Comparison of ENCODE assay signal across 8 cellular contexts in the genomic region with DNA sequence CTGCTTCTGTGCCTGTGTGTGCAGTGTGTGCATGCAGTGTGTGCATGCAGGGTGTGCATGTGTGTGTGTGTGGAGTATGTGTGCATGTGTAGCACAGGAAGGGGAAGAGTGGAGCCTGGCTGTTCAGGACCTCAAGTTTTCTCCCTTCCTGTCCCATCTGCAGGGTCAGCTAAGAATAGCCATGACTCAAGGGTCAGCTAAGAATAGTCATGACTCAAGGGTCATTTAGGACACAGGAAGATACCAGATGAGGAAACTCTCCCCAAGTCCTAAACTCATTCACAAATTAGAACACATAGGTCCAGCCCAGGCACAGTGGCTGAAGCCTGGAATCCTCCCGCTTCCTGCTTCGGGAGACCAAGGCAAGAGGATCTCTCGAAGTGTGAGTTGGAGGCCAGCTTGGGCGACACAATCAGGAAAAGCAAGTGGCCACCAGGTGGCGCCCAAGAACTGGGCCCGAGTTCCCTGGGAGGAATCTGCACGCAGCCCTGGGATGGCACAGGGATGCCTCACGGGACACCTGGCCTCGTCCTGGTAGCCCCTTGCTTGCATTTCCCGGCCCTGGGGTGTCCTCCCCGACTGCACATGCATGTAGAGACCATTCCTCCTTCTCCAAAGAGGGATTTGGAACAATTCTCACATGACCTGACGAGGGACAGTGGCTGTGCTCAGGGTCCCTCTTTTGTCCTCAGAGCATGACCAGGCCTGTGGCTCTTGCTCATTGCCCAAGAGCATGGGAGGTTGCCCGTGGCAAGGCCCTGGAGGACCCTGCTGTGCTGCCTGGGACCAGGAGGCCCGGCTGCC. TPM values are rescaled to one million over a fixed set of nuclear protein-coding genes. Genes with fewer than 3 reads are reported as not detected.
DNase-seq lines count a peak whose midpoint lies in the region; ATAC-seq and TF ChIP-seq lines count a peak whose summit lies in the region.

No MANE protein-coding gene starts in this region.

- H3K27me3 ChIP-seq in NT2/D1 (ENCODE audit: insufficient read depth, insufficient read length): no peaks in the 10 kb centered on the region
- no peaks in the 10 kb centered on the region for H3K27me3 ChIP-seq in fibroblast of lung (ENCODE audit: control insufficient read depth, insufficient read depth, low read length)
- H3K27me3 ChIP-seq in ovary: no peaks in the 10 kb centered on the region
- no peaks in the 10 kb centered on the region for H3K27me3 ChIP-seq in upper lobe of left lung

- H3K4me1 ChIP-seq in NT2/D1 (ENCODE audit: insufficient read depth, insufficient read length): no peaks in the 10 kb centered on the region
- H3K4me1 ChIP-seq in fibroblast of lung (ENCODE audit: control insufficient read depth, extremely low read depth, insufficient read depth, low read length): peaks cover 6% of the 10 kb centered on the region
- peaks cover 1% of the 10 kb centered on the region for H3K4me1 ChIP-seq in ovary (ENCODE audit: insufficient read depth)
- H3K4me1 ChIP-seq in upper lobe of left lung: peaks cover 0 to 6% (median 2%) of the 10 kb centered on the region in 4 donors

- H2AFZ ChIP-seq in fibroblast of lung (ENCODE audit: low read length): no peak overlapping the region

- no peaks in the 10 kb centered on the region for H3K36me3 ChIP-seq in NT2/D1 (ENCODE audit: insufficient read depth, insufficient read length, low read length)
- H3K36me3 ChIP-seq in fibroblast of lung (ENCODE audit: control insufficient read depth, insufficient read depth, low read length): no peaks in the 10 kb centered on the region
- H3K36me3 ChIP-seq in ovary: no peaks in the 10 kb centered on the region
- H3K36me3 ChIP-seq in upper lobe of left lung: no peaks in the 10 kb centered on the region

- no peaks in the 10 kb centered on the region for H3K79me2 ChIP-seq in fibroblast of lung (ENCODE audit: control insufficient read depth, insufficient read depth, low read length)

- intact Hi-C loops in ovary (cut with DNase I): no loop called here

- 55 to 65% (median 56%) methylated on average over 14 of the region's 14 CpGs for WGBS in ovary, 3 donors
- 58 to 75% methylated on average over 4 to 14 of the region's 14 CpGs for WGBS in upper lobe of left lung, 2 donors

- H3K9me3 ChIP-seq in NT2/D1 (ENCODE audit: insufficient read depth, low read length) (peaks cover 20% of the 10 kb centered on the region; the same call in 1 of the 2 replicates), fibroblast of lung (ENCODE audit: control insufficient read depth, insufficient read depth, low read depth, low read length) (no peaks in the 10 kb centered on the region), ovary (no peaks in the 10 kb centered on the region), upper lobe of left lung (no peaks in the 10 kb centered on the region)

- TF ChIP-seq POLR2A in ovary (IDR thresholded peaks at IDR 0.05): no peak
- no peak for TF ChIP-seq POLR2A in upper lobe of left lung (IDR thresholded peaks at IDR 0.05)

- DNase-seq in NCI-H2107 (lab: John Stamatoyannopoulos, UW) (peak; percentile 33), NCI-H2107 treated with DMSO at 0.1 percent for 48 hours (lab: John Stamatoyannopoulos, UW; ENCODE audit: unreplicated experiment) (no peak), NT2/D1 (ENCODE audit: low read depth, low spot score) (peak; percentile 64), fibroblast of lung (ENCODE audit: low read depth in 2 of 2) (peak; percentile 31 to 58), ovary (peak; percentile 32 to 67 (median 58)), upper lobe of left lung (peak; percentile 48 to 75)
- peak; percentile 69 for DNase-seq in activated CD8-positive, alpha-beta memory T cell treated with anti-CD3 and anti-CD28 coated beads, Interleukin-2, amount 50 U/mL, for 4 hours

- H4K20me1 ChIP-seq in fibroblast of lung (ENCODE audit: control insufficient read depth, extremely low read depth, insufficient read depth, low read length): no peaks in the 10 kb centered on the region

- TF ChIP-seq CTCF in fibroblast of lung (conservative IDR thresholded peaks at IDR 0.05 in 1 of 2, IDR thresholded peaks at IDR 0.05 in 1 of 2; ENCODE audit: low read depth in 1 of 2, low read length in 2 of 2) (peak; percentile 45 to 67), ovary (IDR thresholded peaks at IDR 0.05) (peak in 2 of 3 donors; percentile 25 to 33), upper lobe of left lung (IDR thresholded peaks at IDR 0.05) (peak; percentile 53 to 76 (median 69))

- H3K4me3 ChIP-seq in NT2/D1 (ENCODE audit: insufficient read length, low read depth) (no peak overlapping the region), fibroblast of lung (replicated peaks in 1 of 4; ENCODE audit: control extremely low read depth in 1 of 4, insufficient read depth in 1 of 4, low read depth in 3 of 4, low read length in 4 of 4) (no peak overlapping the region), ovary (no peak overlapping the region), upper lobe of left lung (no peak overlapping the region)

- H3K27ac ChIP-seq in fibroblast of lung (ENCODE audit: insufficient read depth, low read length) (no peak overlapping the region), ovary (no peak overlapping the region), upper lobe of left lung (no peak overlapping the region)

- ATAC-seq in HG02938 (IDR thresholded peaks at IDR 0.05; ENCODE audit: unreplicated experiment) (peak; percentile 53), upper lobe of left lung (ENCODE audit: low FRiP score in 2 of 2) (peak in 1 of 2 donors; percentile 66)

- H3K9ac ChIP-seq in NT2/D1 (ENCODE audit: insufficient read length, low read depth): no peak overlapping the region
- no peak overlapping the region for H3K9ac ChIP-seq in fibroblast of lung (ENCODE audit: insufficient read depth, low read length)

- no peak for TF ChIP-seq EP300 in ovary (IDR thresholded peaks at IDR 0.05)
- TF ChIP-seq EP300 in upper lobe of left lung (IDR thresholded peaks at IDR 0.05): no peak

- no peak overlapping the region for H3K4me2 ChIP-seq in fibroblast of lung (ENCODE audit: extremely low read depth, insufficient read depth, low read length)

RNA-seq across cellular contexts. Expression of a gene that starts 21.4 kb away (rescaled TPM):
- total RNA-seq in fibroblast of lung (44.9 and 70.7 TPM in 2 replicates), ovary (10 to 100 TPM; 28.0 to 52.1 (median 48.9) TPM), upper lobe of left lung (10 to 100 TPM; 27.2 to 67.6 (median 45.0) TPM)
- polyA plus RNA-seq in fibroblast of lung (52.1 and 73.8 TPM in 2 replicates), ovary (10 to 100 TPM; 33.9 to 44.0 TPM)
- 49.6 and 77.2 TPM in 2 replicates for polyA plus RNA-seq in fibroblast of lung (2012)
- 83.1 and 186 TPM in 2 replicates for polyA minus RNA-seq in fibroblast of lung (ENCODE audit: low replicate concordance)
